15 cellular contexts compared by ENCODE assay signal in genomic region chr21:34215911-34216310, GRCh38.
A peak's percentile ranks its signal among the peaks of the same experiment; 100 is the strongest.
DNase-seq lines count a peak whose midpoint lies in the region; TF ChIP-seq lines count a peak whose summit lies in the region.
"Had no signal": no experiment of that assay in that cellular context is flagged by ENCODE, and none has a peak within 500 bp of the region (broad histone marks: within the 10 kb centered on the region; RNA-seq: fewer than 3 reads in every experiment).

No MANE protein-coding gene starts in this region.

- H3K9me3 Mint-ChIP-seq in CD14-positive monocyte: peaks cover 14 to 27% (median 16%) of the 10 kb centered on the region in 7 donors

- 19 to 20% methylated on average over 6 of the region's 6 CpGs for WGBS in thyroid gland, 2 donors

- H3K27me3 ChIP-seq in osteoblast (ENCODE audit: insufficient read depth, low read length): no peaks in the 10 kb centered on the region
- no peaks in the 10 kb centered on the region for H3K27me3 ChIP-seq in thyroid gland
- H3K27me3 ChIP-seq: SJCRH30 had no signal

- H3K9me3 ChIP-seq in osteoblast (ENCODE audit: low read depth, low read length) (no peaks in the 10 kb centered on the region), thyroid gland (no peaks in the 10 kb centered on the region)

- intact Hi-C loops in thyroid gland (cut with DNase I): no loop called here
- intact Hi-C loops in CD14-positive monocyte (cut with micrococcal nuclease): no loop called here

- DNase-seq in T1000 (lab: John Stamatoyannopoulos, UW) (peak; percentile 8), foreskin fibroblast (peak; percentile 7 to 31), osteoblast (ENCODE audit: insufficient read length, low spot score, missing footprints) (no peak), thyroid gland (peak; percentile 82 to 86), GOT3 (lab: John Stamatoyannopoulos, UW) (no peak), CD14-positive monocyte (ENCODE audit: low spot score) (no peak), activated gamma-delta T cell (lab: John Stamatoyannopoulos, UW) (no peak)
- DNase-seq: CD8-positive, alpha-beta T cell; HCEC 1CT; NCI-H1105 treated with DMSO at 0.1 percent for 48 hours; NCI-H187; NCI-H446; OCI-M1; SJCRH30 had no signal

- H3K36me3 ChIP-seq in osteoblast (ENCODE audit: insufficient read depth, low read length) (no peaks in the 10 kb centered on the region), thyroid gland (no peaks in the 10 kb centered on the region)
- H3K36me3 ChIP-seq: SJCRH30 had no signal

- TF ChIP-seq POLR2A in thyroid gland (IDR thresholded peaks at IDR 0.05): no peak

- H3K4me3 Mint-ChIP-seq in CD14-positive monocyte: no peak overlapping the region
- H3K4me3 Mint-ChIP-seq: CD8-positive, alpha-beta T cell; IgD-negative memory B cell had no signal

- H3K27me3 Mint-ChIP-seq in CD14-positive monocyte (ENCODE audit: low read depth in 3 of 3): peaks cover 0 to 1% (median 1%) of the 10 kb centered on the region in 3 donors

- H3K27ac Mint-ChIP-seq in CD14-positive monocyte: no peak overlapping the region
- H3K27ac Mint-ChIP-seq: CD8-positive, alpha-beta T cell; IgD-negative memory B cell had no signal

- H3K4me2 ChIP-seq in osteoblast (ENCODE audit: insufficient read depth, low read length): no peak overlapping the region

- no peaks in the 10 kb centered on the region for H4K20me1 ChIP-seq in osteoblast (ENCODE audit: insufficient read depth, low read length)

- peaks cover 0 to 3% of the 10 kb centered on the region in 2 donors for H3K36me3 Mint-ChIP-seq in CD14-positive monocyte
- H3K36me3 Mint-ChIP-seq: CD8-positive, alpha-beta T cell; IgD-negative memory B cell had no signal

- H3K79me2 ChIP-seq in osteoblast (ENCODE audit: insufficient read depth, low read length): no peaks in the 10 kb centered on the region

- H3K4me3 ChIP-seq in foreskin fibroblast (ENCODE audit: low read depth in 1 of 2, low read length in 2 of 2) (no peak overlapping the region), osteoblast (ENCODE audit: insufficient read depth, low read length) (no peak overlapping the region), thyroid gland (replicated peaks in 1 of 3) (no peak overlapping the region)
- H3K4me3 ChIP-seq: SJCRH30 had no signal

- H3K4me1 Mint-ChIP-seq in CD14-positive monocyte: no peaks in the 10 kb centered on the region
- H3K4me1 Mint-ChIP-seq: IgD-negative memory B cell had no signal

- TF ChIP-seq CTCF in foreskin fibroblast (IDR thresholded peaks at IDR 0.05; ENCODE audit: low read depth, low read length) (no peak), osteoblast (IDR thresholded peaks at IDR 0.05; ENCODE audit: extremely low read depth, low read depth, low read length) (no peak), thyroid gland (IDR thresholded peaks at IDR 0.05) (no peak), CD14-positive monocyte (IDR thresholded peaks at IDR 0.05) (no peak)

- H3K27ac ChIP-seq in osteoblast (ENCODE audit: low read depth, low read length) (no peak overlapping the region), thyroid gland (peak overlapping the region; percentile 89 to 97 (median 96))
- H3K27ac ChIP-seq: SJCRH30 had no signal

- H2AFZ ChIP-seq in osteoblast (ENCODE audit: low read length): peak overlapping the region; percentile 25

- H3K4me1 ChIP-seq in osteoblast (ENCODE audit: insufficient read depth, low read length) (peaks cover 4% of the 10 kb centered on the region), thyroid gland (peaks cover 52 to 62% of the 10 kb centered on the region in 2 donors)
- H3K4me1 ChIP-seq: SJCRH30 had no signal

Comparison
In these comparisons a context has a peak if more than half of its experiments do, and no peak if none do; other contexts are left out.
1. DNase-seq: peak in T1000 (single experiment), foreskin fibroblast (2 of 2) and thyroid gland (2 of 2); none in osteoblast (single experiment), GOT3 (single experiment), CD14-positive monocyte (single experiment) and activated gamma-delta T cell (single experiment).